Comparison of ENCODE assay signal across 8 cellular contexts in the genomic region with DNA sequence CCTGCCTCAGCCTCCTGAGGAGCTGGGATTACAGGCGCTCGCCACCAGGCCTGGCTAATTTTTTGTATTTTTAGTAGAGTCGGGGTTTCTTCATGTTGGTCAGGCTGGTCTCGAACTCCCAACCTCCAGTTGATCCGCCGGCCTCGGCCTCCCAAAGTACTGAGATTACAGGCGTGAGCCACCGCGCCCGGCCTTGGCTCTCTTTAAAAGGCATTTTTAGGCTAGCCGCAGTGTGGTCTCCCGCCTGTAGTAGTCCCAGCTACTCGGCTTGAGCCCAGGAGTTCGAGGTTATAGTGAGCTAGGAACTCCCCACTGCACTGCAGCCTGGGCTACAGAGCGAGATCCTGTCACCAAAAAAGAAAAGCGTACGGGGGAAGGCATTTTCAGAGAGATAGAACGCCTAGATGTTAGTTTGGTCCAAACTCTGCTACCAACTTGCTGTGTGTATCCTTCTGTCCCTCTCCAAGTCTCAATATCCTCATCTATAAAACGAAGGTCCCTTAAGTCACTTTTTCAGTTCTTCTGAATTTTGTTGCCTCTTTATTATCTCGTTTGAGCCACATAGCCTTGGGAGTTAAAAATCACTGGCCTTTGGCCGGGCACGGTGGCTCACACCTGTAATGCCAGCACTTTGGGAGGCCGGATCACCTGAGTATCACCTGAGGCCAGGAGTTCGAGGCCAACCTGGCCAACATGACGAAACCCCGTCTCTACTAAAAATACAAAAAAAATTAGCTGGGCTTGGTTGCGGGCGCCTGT. TPM values are rescaled to one million over a fixed set of nuclear protein-coding genes. Genes with fewer than 3 reads are reported as not detected.
DNase-seq lines count a peak whose midpoint lies in the region; TF ChIP-seq lines count a peak whose summit lies in the region.

No MANE protein-coding gene starts in this region.

- peak overlapping the region; percentile 79 for H3K27ac ChIP-seq in SJSA1
- H3K27ac ChIP-seq in brain microvascular endothelial cell: peak overlapping the region; percentile 77
- H3K27ac ChIP-seq in liver (ENCODE audit: low read depth in 1 of 2, low read length in 2 of 2): peak overlapping the region; percentile 50 to 90

- 35% methylated on average over 29 of the region's 29 CpGs for WGBS in liver

- peak overlapping the region; percentile 77 to 94 for H3K9ac ChIP-seq in liver (ENCODE audit: low read depth in 1 of 2, low read length in 2 of 2)

- H3K27me3 ChIP-seq in SJSA1 (replicated peaks) (no peaks in the 10 kb centered on the region), brain microvascular endothelial cell (replicated peaks) (no peaks in the 10 kb centered on the region), liver (ENCODE audit: control insufficient read depth in 4 of 4, insufficient read depth in 4 of 4, low read length in 3 of 4) (no peaks in the 10 kb centered on the region)

- H3K36me3 ChIP-seq in SJSA1 (peaks cover 38% of the 10 kb centered on the region), brain microvascular endothelial cell (replicated peaks) (peaks cover 9% of the 10 kb centered on the region), liver (ENCODE audit: control insufficient read depth in 4 of 4, insufficient read depth in 3 of 4, low read depth in 1 of 4, low read length in 3 of 4) (peaks cover 2 to 29% (median 24%) of the 10 kb centered on the region in 4 donors)

- peak overlapping the region; percentile 48 for H3K4me3 ChIP-seq in SJSA1
- peak overlapping the region; percentile 82 for H3K4me3 ChIP-seq in brain microvascular endothelial cell (ENCODE audit: low read depth, low read length)
- peak overlapping the region; percentile 73 to 87 (median 74) for H3K4me3 ChIP-seq in liver (ENCODE audit: low read depth in 1 of 3, low read length in 3 of 3)

- in situ Hi-C loops in brain microvascular endothelial cell (cut with HindIII; ENCODE audit: low pct_ligation_motif_present, low sequenced_read_pairs): no loop called here

- peaks cover 12% of the 10 kb centered on the region for H3K4me1 ChIP-seq in SJSA1 (replicated peaks)
- H3K4me1 ChIP-seq in liver (ENCODE audit: control insufficient read depth in 4 of 4, insufficient read depth in 4 of 4, low read length in 3 of 4): peaks cover 0 to 14% (median 7%) of the 10 kb centered on the region in 4 donors

- H3K9me3 ChIP-seq in SJSA1 (replicated peaks): no peaks in the 10 kb centered on the region
- H3K9me3 ChIP-seq in liver (ENCODE audit: control insufficient read depth in 4 of 4, low read length in 3 of 4): no peaks in the 10 kb centered on the region

- TF ChIP-seq CTCF in brain microvascular endothelial cell (IDR thresholded peaks at IDR 0.05; ENCODE audit: low read depth, low read length, missing control alignments) (peak; percentile 38), liver (IDR thresholded peaks at IDR 0.05; ENCODE audit: low read depth, low read length, missing input control) (no peak)

- DNase-seq in activated T-cell treated with anti-CD3 and anti-CD28 coated beads for 1 hour (ENCODE audit: low read depth) (peak; percentile 3), activated T-cell treated with anti-CD3 and anti-CD28 coated beads for 4 hours (no peak), SJSA1 (ENCODE audit: low read depth in 1 of 2, low spot score in 2 of 2) (peak; percentile 49 to 59), brain microvascular endothelial cell (peak; percentile 20), iPS-NIHi7 (ENCODE audit: extremely low spot score) (no peak), hippocampal formation (lab: John Stamatoyannopoulos, UW) (no peak)
- DNase-seq in stimulated activated CD4-positive, alpha-beta T cell treated with anti-CD3 and anti-CD28 coated beads, TNF-alpha, amount 100 ng/mL, for 4 hours (ENCODE audit: low read depth in 3 of 3): peak in 2 of 3 experiments; percentile 2 to 21

- TF ChIP-seq RAD21 in liver (IDR thresholded peaks at IDR 0.05): peak in 1 of 2 donors; percentile 28

TF ChIP-seq in liver, 16 proteins besides CTCF, POLR2A, EP300 and RAD21:
- TF ChIP-seq FOXA1 (IDR thresholded peaks at IDR 0.05): no peak
- no peak for TF ChIP-seq HNF4G (IDR thresholded peaks at IDR 0.05)
- no peak for TF ChIP-seq FOXA2 (IDR thresholded peaks at IDR 0.05)
- TF ChIP-seq RXRA (IDR thresholded peaks at IDR 0.05): no peak
- TF ChIP-seq HNF4A (conservative IDR thresholded peaks at IDR 0.05): no peak
- TF ChIP-seq YY1 (IDR thresholded peaks at IDR 0.05): no peak
- TF ChIP-seq TAF1 (conservative IDR thresholded peaks at IDR 0.05): no peak
- TF ChIP-seq GABPA (IDR thresholded peaks at IDR 0.05 in 1 of 2, conservative IDR thresholded peaks at IDR 0.05 in 1 of 2): no peak
- no peak for TF ChIP-seq MAX (IDR thresholded peaks at IDR 0.05)

RNA-seq across cellular contexts. Expression of gene MED18, which starts 0.7 kb away (rescaled TPM):
- 12.4 and 15.3 TPM in 2 replicates for total RNA-seq in SJSA1 (2014; rRNA removed; shearing (Covaris generic))
- 10 to 100 TPM; 13.0 to 18.5 TPM for total RNA-seq in liver
- 10 to 100 TPM in 1 of 2 donors, 1 to 10 TPM in 1; 7.4 to 10.9 TPM for polyA plus RNA-seq in liver

RNA-seq across cellular contexts. Expression of gene PHACTR4, which starts 40.0 kb away (rescaled TPM):
- 9.7 and 13.9 TPM in 2 replicates for total RNA-seq in SJSA1 (2014; rRNA removed; shearing (Covaris generic))
- total RNA-seq in liver: 10 to 100 TPM in 1 of 2 donors, 1 to 10 TPM in 1; 8.9 to 11.3 TPM
- 10 to 100 TPM; 10.3 to 22.6 TPM for polyA plus RNA-seq in liver

Comparison
In these comparisons a context has a peak if more than half of its experiments do, and no peak if none do; other contexts are left out.
1. DNase-seq: peak in activated T-cell treated with anti-CD3 and anti-CD28 coated beads for 1 hour (single experiment), SJSA1 (2 of 2), brain microvascular endothelial cell (single experiment) and stimulated activated CD4-positive, alpha-beta T cell treated with anti-CD3 and anti-CD28 coated beads, TNF-alpha, amount 100 ng/mL, for 4 hours (2 of 3); none in activated T-cell treated with anti-CD3 and anti-CD28 coated beads for 4 hours (single experiment), iPS-NIHi7 (single experiment) and hippocampal formation (0 of 2).
2. Peak in every context shown above with its lines, with median percentiles within 50 percentile points of each other: H3K27ac ChIP-seq and H3K4me3 ChIP-seq.